Comparison of ENCODE assay signal across 21 cellular contexts in the genomic region with DNA sequence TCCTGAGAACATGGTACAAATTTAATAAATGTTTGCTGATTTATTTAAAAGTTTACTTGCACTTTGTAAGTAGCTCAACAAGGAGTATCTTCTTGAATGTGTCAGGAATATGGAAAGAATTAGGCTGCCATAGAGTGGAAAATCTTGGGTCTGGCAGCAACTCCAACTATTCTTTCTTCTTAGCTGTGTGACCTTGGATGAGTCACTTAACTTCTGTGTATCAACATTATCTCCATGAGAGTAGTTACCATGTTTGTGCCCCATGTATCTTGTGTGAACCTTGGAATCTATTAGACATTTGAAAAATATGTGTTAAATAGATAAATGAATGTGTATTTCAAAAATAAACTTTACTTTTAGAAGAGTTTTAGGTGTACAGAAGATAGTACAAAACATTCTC.
"Had no signal": no experiment of that assay in that cellular context is flagged by ENCODE, and none has a peak within 500 bp of the region (broad histone marks: within the 10 kb centered on the region; RNA-seq: fewer than 3 reads in every experiment).

No MANE protein-coding gene starts in this region.

- H3K79me2 ChIP-seq: parathyroid adenoma had no signal

- H3K4me3 ChIP-seq: dorsolateral prefrontal cortex, lung, neural progenitor cell, right lobe of liver, smooth muscle cell, suprapubic skin, transverse colon, vagina had no signal

- H3K4me1 ChIP-seq: neural progenitor cell, right lobe of liver, suprapubic skin, vagina had no signal

- H3K9ac ChIP-seq: neural progenitor cell, parathyroid adenoma had no signal

- H3K4me2 ChIP-seq: neural progenitor cell, smooth muscle cell had no signal

- H3K9me3 ChIP-seq: right lobe of liver, suprapubic skin, transverse colon, vagina had no signal

- DNase-seq: dorsolateral prefrontal cortex; effector CD4-positive, alpha-beta T cell; hypothalamus; immature natural killer cell; islet precursor cell; kidney glomerular epithelial cell; right lobe of liver; stimulated activated CD4-positive, alpha-beta T cell treated with anti-CD3 and anti-CD28 coated beads, Interleukin-12 subunit alpha, Interleukin-12 subunit beta, amount 100 ng/mL, for 4 hours; stimulated activated CD4-positive, alpha-beta T cell treated with anti-CD3 and anti-CD28 coated beads, Interleukin-1b, Interleukin-23, amount 100 ng/mL, for 48 hours; stimulated activated CD4-positive, alpha-beta T cell treated with anti-CD3 and anti-CD28 coated beads, Interleukin-4, amount 100 ng/mL, for 1 hour; stimulated activated CD8-positive, alpha-beta memory T cell treated with anti-CD3 and anti-CD28 coated beads, Interleukin-4, amount 100 ng/mL, for 48 hours; stimulated activated naive CD4-positive, alpha-beta T cell; stimulated activated naive CD8-positive, alpha-beta T cell treated with anti-CD3 and anti-CD28 coated beads, Interleukin-15, amount 100 ng/mL, for 72 hours; transverse colon had no signal

- H3K27me3 ChIP-seq: dorsolateral prefrontal cortex, neural progenitor cell, right lobe of liver, suprapubic skin, transverse colon, vagina had no signal

- H3K27ac ChIP-seq: dorsolateral prefrontal cortex, neural progenitor cell, parathyroid adenoma, right lobe of liver, suprapubic skin, transverse colon, vagina had no signal

- H2AFZ ChIP-seq: neural progenitor cell, parathyroid adenoma had no signal

- H3K36me3 ChIP-seq: neural progenitor cell, right lobe of liver, suprapubic skin, transverse colon, vagina had no signal

- ATAC-seq: left lobe of liver; right lobe of liver; stimulated activated naive CD8-positive, alpha-beta T cell treated with anti-CD3 and anti-CD28 coated beads, Interleukin-15, amount 100 ng/mL, for 72 hours had no signal
